In genomic region chr16:31183432-31184428, GRCh38 we compare ENCODE assay signal across 12 cellular contexts. TPM values are rescaled to one million over a fixed set of nuclear protein-coding genes. Genes with fewer than 3 reads are reported as not detected.
DNase-seq lines count a peak whose midpoint lies in the region; ATAC-seq and TF ChIP-seq lines count a peak whose summit lies in the region.
"Had no signal": no experiment of that assay in that cellular context is flagged by ENCODE, and none has a peak within 500 bp of the region (broad histone marks: within the 10 kb centered on the region; RNA-seq: fewer than 3 reads in every experiment).

No MANE protein-coding gene starts in this region.

- H2BK12ac ChIP-seq in neuronal stem cell (ENCODE audit: low read length): no peak overlapping the region

- H2AK5ac ChIP-seq in neuronal stem cell (ENCODE audit: low read depth, low read length): no peak overlapping the region

- no peaks in the 10 kb centered on the region for H3K27me3 ChIP-seq in MG63
- H3K27me3 ChIP-seq in neuronal stem cell (ENCODE audit: control insufficient read depth in 3 of 3, insufficient read depth in 3 of 3, low read depth in 1 of 3, low read length in 3 of 3): no peaks in the 10 kb centered on the region

- peaks cover 7 to 11% of the 10 kb centered on the region in 2 donors for H3K4me1 ChIP-seq in neuronal stem cell (ENCODE audit: control insufficient read depth in 2 of 2, insufficient read depth in 1 of 2, low read depth in 1 of 2, low read length in 2 of 2)

- no peak overlapping the region for H3K9ac ChIP-seq in neuronal stem cell (ENCODE audit: low read depth, low read length, poor library complexity)

- TF ChIP-seq CTCF in Calu3 (IDR thresholded peaks at IDR 0.05; ENCODE audit: unreplicated experiment) (no peak), chondrocyte (IDR thresholded peaks at IDR 0.05) (no peak)

- DNase-seq in Calu3 (no peak), MG63 (no peak), chondrocyte (ENCODE audit: low spot score) (peak; percentile 39), neuronal stem cell (ENCODE audit: low spot score) (no peak), SIG-M5 (lab: John Stamatoyannopoulos, UW) (no peak)
- DNase-seq: activated CD8-positive, alpha-beta memory T cell treated with anti-CD3 and anti-CD28 coated beads, Interleukin-2, amount 50 U/mL, for 4 hours; stimulated activated CD4-positive, alpha-beta T cell treated with anti-CD3 and anti-CD28 coated beads, Interleukin-2, amount 100 ng/mL, for 24 hours had no signal

- no peak overlapping the region for H3K14ac ChIP-seq in neuronal stem cell (ENCODE audit: low read length)

- H2BK15ac ChIP-seq in neuronal stem cell (ENCODE audit: low read length): no peak overlapping the region

- no peak overlapping the region for H3K23ac ChIP-seq in neuronal stem cell (ENCODE audit: low read depth, low read length, poor library complexity)

- peak overlapping the region; percentile 20 for H3K4me2 ChIP-seq in neuronal stem cell (ENCODE audit: insufficient read depth, low read length, poor library complexity, severe bottlenecking)

- H2BK5ac ChIP-seq in neuronal stem cell (ENCODE audit: low read length): no peak overlapping the region

- H3K9me3 Mint-ChIP-seq in Calu3 (ENCODE audit: low read depth, unreplicated experiment) (no peaks in the 10 kb centered on the region), chondrocyte (ENCODE audit: low read depth) (no peaks in the 10 kb centered on the region)

- H2AFZ ChIP-seq in neuronal stem cell (ENCODE audit: low read length): no peak overlapping the region

- H3K4ac ChIP-seq in neuronal stem cell (ENCODE audit: low read length): no peak overlapping the region

- H3K27ac Mint-ChIP-seq in Calu3 (ENCODE audit: unreplicated experiment) (peak overlapping the region; percentile 55), chondrocyte (ENCODE audit: unreplicated experiment) (peak overlapping the region; percentile 100)

- no peak overlapping the region for H4K91ac ChIP-seq in neuronal stem cell (ENCODE audit: low read depth, low read length, poor library complexity)

- peak overlapping the region; percentile 82 for H3K4me3 Mint-ChIP-seq in Calu3 (ENCODE audit: low read depth, unreplicated experiment)
- peak overlapping the region; percentile 96 for H3K4me3 Mint-ChIP-seq in chondrocyte (ENCODE audit: unreplicated experiment)

- H3K4me1 Mint-ChIP-seq in Calu3 (ENCODE audit: low read depth, unreplicated experiment): peaks cover 55% of the 10 kb centered on the region
- H3K4me1 Mint-ChIP-seq in chondrocyte (ENCODE audit: low read depth): peaks cover 51% of the 10 kb centered on the region

- H3K79me1 ChIP-seq in neuronal stem cell (ENCODE audit: low read depth, low read length): peaks cover 4% of the 10 kb centered on the region

- H3K18ac ChIP-seq in neuronal stem cell (ENCODE audit: low read length): no peak overlapping the region

- no CpG with 5 or more reads among the region's 10 CpGs for WGBS in neuronal stem cell (ENCODE audit: extremely low coverage in 2 of 2, insufficient read length in 2 of 2, insufficient replicate concordance in 1 of 2), 2 donors

- peaks cover 98% of the 10 kb centered on the region for H3K36me3 Mint-ChIP-seq in Calu3 (ENCODE audit: insufficient read depth, unreplicated experiment)
- H3K36me3 Mint-ChIP-seq in chondrocyte (ENCODE audit: low read depth): peaks cover 59% of the 10 kb centered on the region

- no peaks in the 10 kb centered on the region for H3K27me3 Mint-ChIP-seq in Calu3 (ENCODE audit: unreplicated experiment)
- no peaks in the 10 kb centered on the region for H3K27me3 Mint-ChIP-seq in chondrocyte (ENCODE audit: low read depth)

- intact Hi-C loops in Calu3 (cut with micrococcal nuclease; ENCODE audit: unreplicated experiment): loop anchor here (10.0 kb wide), 1 partner anchor 201 kb away; no protein-coding TSS in a partner anchor

- H3K27ac ChIP-seq in neuronal stem cell (replicated peaks; ENCODE audit: low read length): peak overlapping the region; percentile 25

- no peak overlapping the region for H2BK120ac ChIP-seq in neuronal stem cell (ENCODE audit: low read depth, low read length)

- no TSS peak for BruUV-seq in Calu3 (replicated peaks; lab: Mats Ljungman, UMichigan)

- H3K4me3 ChIP-seq in MG63 (peak overlapping the region; percentile 99), neuronal stem cell (ENCODE audit: low read length in 2 of 2) (no peak overlapping the region)

- no peaks in the 10 kb centered on the region for H3K9me3 ChIP-seq in MG63
- H3K9me3 ChIP-seq in neuronal stem cell (replicated peaks in 1 of 2; ENCODE audit: control insufficient read depth in 2 of 2, insufficient read depth in 1 of 2, low read depth in 1 of 2, low read length in 2 of 2): no peaks in the 10 kb centered on the region

- H4K8ac ChIP-seq in neuronal stem cell (ENCODE audit: low read depth, low read length): no peak overlapping the region

- CTCF ChIA-PET in Calu3 (lab: Charles Lee): interaction anchor here (0.7 to 1.0 kb wide), 4 partner anchors 150 to 259 kb away, joined by 3 to 6 read pairs (median 4); partner anchors contain the start of gene ZNF843

- ATAC-seq in GM18517 (IDR thresholded peaks at IDR 0.05; ENCODE audit: unreplicated experiment) (no peak), HG02798 (IDR thresholded peaks at IDR 0.05; ENCODE audit: poor library complexity, unreplicated experiment) (no peak)

- peaks cover 84% of the 10 kb centered on the region for H3K36me3 ChIP-seq in MG63
- peaks cover 46 to 81% of the 10 kb centered on the region in 2 donors for H3K36me3 ChIP-seq in neuronal stem cell (replicated peaks in 1 of 2; ENCODE audit: control insufficient read depth in 2 of 2, insufficient read depth in 2 of 2, low read length in 2 of 2)

RNA-seq across cellular contexts. Expression of gene FUS, which starts 3.8 kb away (rescaled TPM):
- total RNA-seq in Calu3 (2022): 550 and 629 TPM in 2 replicates
- 14.5 and 17.2 TPM in 2 replicates for total RNA-seq in MG63 (2014; rRNA removed; shearing (Covaris generic); ENCODE audit: low replicate concordance)
- 226 to 414 TPM (median 231 TPM) in 3 replicates for total RNA-seq in chondrocyte
- polyA plus RNA-seq in neuronal stem cell (2013, experiment 1 of 2): 541 TPM
- 569 TPM for polyA plus RNA-seq in neuronal stem cell (2013, experiment 2 of 2)

RNA-seq across cellular contexts. Expression of gene PYCARD, which starts 18.8 kb away (rescaled TPM):
- 24.3 and 30.9 TPM in 2 replicates for total RNA-seq in Calu3 (2022)
- not detected in 2 replicates for total RNA-seq in MG63 (2014; rRNA removed; shearing (Covaris generic); ENCODE audit: low replicate concordance)
- 2.7 to 2.9 TPM (median 2.8 TPM) in 3 replicates for total RNA-seq in chondrocyte
- polyA plus RNA-seq in neuronal stem cell (2013, experiment 1 of 2): 0.63 TPM
- polyA plus RNA-seq in neuronal stem cell (2013, experiment 2 of 2): 0.40 TPM

RNA-seq across cellular contexts. Expression of gene TRIM72, which starts 30.2 kb away (rescaled TPM):
- total RNA-seq in Calu3 (2022): not detected in 2 replicates
- total RNA-seq in MG63 (2014; rRNA removed; shearing (Covaris generic); ENCODE audit: low replicate concordance): not detected in 2 replicates
- not detected in 3 replicates for total RNA-seq in chondrocyte
- 0.03 TPM for polyA plus RNA-seq in neuronal stem cell (2013, experiment 1 of 2)
- polyA plus RNA-seq in neuronal stem cell (2013, experiment 2 of 2): 0.01 TPM
- total RNA-seq: dermis microvascular lymphatic vessel endothelial cell had no signal

RNA-seq across cellular contexts. Expression of gene PYDC1, which starts 33.2 kb away (rescaled TPM):
- total RNA-seq in Calu3 (2022) (not detected in 2 replicates), chondrocyte (not detected in 3 replicates)
- total RNA-seq in MG63 (2014; rRNA removed; shearing (Covaris generic); ENCODE audit: low replicate concordance): not detected in 2 replicates
- not detected for polyA plus RNA-seq in neuronal stem cell (2013, experiment 1 of 2)
- not detected for polyA plus RNA-seq in neuronal stem cell (2013, experiment 2 of 2)
- total RNA-seq: dermis microvascular lymphatic vessel endothelial cell, myocyte, SK-MEL-5 had no signal

RNA-seq across cellular contexts. Expression of gene PRSS36, which starts 33.9 kb away (rescaled TPM):
- total RNA-seq in Calu3 (2022) (1.6 TPM in 2 replicates), chondrocyte (0.35 to 0.39 TPM in 2 of 3 replicates, not detected in the other)
- 1.7 TPM in 1 of 2 replicates, not detected in the other for total RNA-seq in MG63 (2014; rRNA removed; shearing (Covaris generic); ENCODE audit: low replicate concordance)
- 1.1 TPM for polyA plus RNA-seq in neuronal stem cell (2013, experiment 1 of 2)
- polyA plus RNA-seq in neuronal stem cell (2013, experiment 2 of 2): 0.82 TPM

Comparison
In these comparisons a context has a peak if more than half of its experiments do, and no peak if none do; other contexts are left out.
1. RNA of gene FUS, which starts 3.8 kb away (total RNA-seq): 550 to 629 TPM in Calu3 and 226 to 414 TPM in chondrocyte; 14.5 to 17.2 TPM in MG63; every median in the first group is over 10 times any median in the second.